2 cellular contexts compared by ENCODE assay signal in genomic region chr7:42961182-42961581, GRCh38.
TF ChIP-seq lines count a peak whose summit lies in the region.

No MANE protein-coding gene starts in this region.

TF ChIP-seq in SK-N-SH treated with all-trans-retinoic acid at 6 μM for 48 hours, 23 proteins besides CTCF, POLR2A, EP300 and RAD21 (continued from another document):
- TF ChIP-seq, protein P1, sequence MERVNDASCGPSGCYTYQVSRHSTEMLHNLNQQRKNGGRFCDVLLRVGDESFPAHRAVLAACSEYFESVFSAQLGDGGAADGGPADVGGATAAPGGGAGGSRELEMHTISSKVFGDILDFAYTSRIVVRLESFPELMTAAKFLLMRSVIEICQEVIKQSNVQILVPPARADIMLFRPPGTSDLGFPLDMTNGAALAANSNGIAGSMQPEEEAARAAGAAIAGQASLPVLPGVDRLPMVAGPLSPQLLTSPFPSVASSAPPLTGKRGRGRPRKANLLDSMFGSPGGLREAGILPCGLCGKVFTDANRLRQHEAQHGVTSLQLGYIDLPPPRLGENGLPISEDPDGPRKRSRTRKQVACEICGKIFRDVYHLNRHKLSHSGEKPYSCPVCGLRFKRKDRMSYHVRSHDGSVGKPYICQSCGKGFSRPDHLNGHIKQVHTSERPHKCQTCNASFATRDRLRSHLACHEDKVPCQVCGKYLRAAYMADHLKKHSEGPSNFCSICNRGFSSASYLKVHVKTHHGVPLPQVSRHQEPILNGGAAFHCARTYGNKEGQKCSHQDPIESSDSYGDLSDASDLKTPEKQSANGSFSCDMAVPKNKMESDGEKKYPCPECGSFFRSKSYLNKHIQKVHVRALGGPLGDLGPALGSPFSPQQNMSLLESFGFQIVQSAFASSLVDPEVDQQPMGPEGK (CRISPR knock-in tag; IDR thresholded peaks at IDR 0.05; ENCODE audit: borderline replicate concordance) = no peak
- TF ChIP-seq ISL1 (CRISPR knock-in tag; IDR thresholded peaks at IDR 0.05) = peak; percentile 73
- TF ChIP-seq ZFP30 (CRISPR knock-in tag; IDR thresholded peaks at IDR 0.05) = no peak

TF ChIP-seq in SK-N-SH, 30 proteins besides CTCF, POLR2A, EP300 and RAD21 (continued from another document):
- TF ChIP-seq, protein P2, sequence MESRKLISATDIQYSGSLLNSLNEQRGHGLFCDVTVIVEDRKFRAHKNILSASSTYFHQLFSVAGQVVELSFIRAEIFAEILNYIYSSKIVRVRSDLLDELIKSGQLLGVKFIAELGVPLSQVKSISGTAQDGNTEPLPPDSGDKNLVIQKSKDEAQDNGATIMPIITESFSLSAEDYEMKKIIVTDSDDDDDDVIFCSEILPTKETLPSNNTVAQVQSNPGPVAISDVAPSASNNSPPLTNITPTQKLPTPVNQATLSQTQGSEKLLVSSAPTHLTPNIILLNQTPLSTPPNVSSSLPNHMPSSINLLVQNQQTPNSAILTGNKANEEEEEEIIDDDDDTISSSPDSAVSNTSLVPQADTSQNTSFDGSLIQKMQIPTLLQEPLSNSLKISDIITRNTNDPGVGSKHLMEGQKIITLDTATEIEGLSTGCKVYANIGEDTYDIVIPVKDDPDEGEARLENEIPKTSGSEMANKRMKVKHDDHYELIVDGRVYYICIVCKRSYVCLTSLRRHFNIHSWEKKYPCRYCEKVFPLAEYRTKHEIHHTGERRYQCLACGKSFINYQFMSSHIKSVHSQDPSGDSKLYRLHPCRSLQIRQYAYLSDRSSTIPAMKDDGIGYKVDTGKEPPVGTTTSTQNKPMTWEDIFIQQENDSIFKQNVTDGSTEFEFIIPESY (IDR thresholded peaks at IDR 0.05; ENCODE audit: borderline replicate concordance, low read depth) = no peak
- TF ChIP-seq, protein P3, sequence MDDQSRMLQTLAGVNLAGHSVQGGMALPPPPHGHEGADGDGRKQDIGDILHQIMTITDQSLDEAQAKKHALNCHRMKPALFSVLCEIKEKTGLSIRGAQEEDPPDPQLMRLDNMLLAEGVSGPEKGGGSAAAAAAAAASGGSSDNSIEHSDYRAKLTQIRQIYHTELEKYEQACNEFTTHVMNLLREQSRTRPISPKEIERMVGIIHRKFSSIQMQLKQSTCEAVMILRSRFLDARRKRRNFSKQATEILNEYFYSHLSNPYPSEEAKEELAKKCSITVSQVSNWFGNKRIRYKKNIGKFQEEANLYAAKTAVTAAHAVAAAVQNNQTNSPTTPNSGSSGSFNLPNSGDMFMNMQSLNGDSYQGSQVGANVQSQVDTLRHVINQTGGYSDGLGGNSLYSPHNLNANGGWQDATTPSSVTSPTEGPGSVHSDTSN (IDR thresholded peaks at IDR 0.05) = no peak
- TF ChIP-seq FOXJ3 (CRISPR knock-in tag; IDR thresholded peaks at IDR 0.05) (no peak), SMC3 (IDR thresholded peaks at IDR 0.05; ENCODE audit: low read depth, low read length) (no peak), EZH2phosphoT487 (IDR thresholded peaks at IDR 0.05; ENCODE audit: borderline replicate concordance, low read depth) (no peak), RCOR1 (IDR thresholded peaks at IDR 0.05; ENCODE audit: low read length) (no peak), SIN3A (IDR thresholded peaks at IDR 0.05; ENCODE audit: borderline replicate concordance, low read depth, low read length) (no peak), FOSL2 (IDR thresholded peaks at IDR 0.05; ENCODE audit: borderline replicate concordance, low read depth) (no peak), GATA2 (CRISPR knock-in tag; IDR thresholded peaks at IDR 0.05) (no peak), RXRA (IDR thresholded peaks at IDR 0.05; ENCODE audit: borderline replicate concordance, low read depth) (no peak)
- TF ChIP-seq, protein P4, sequence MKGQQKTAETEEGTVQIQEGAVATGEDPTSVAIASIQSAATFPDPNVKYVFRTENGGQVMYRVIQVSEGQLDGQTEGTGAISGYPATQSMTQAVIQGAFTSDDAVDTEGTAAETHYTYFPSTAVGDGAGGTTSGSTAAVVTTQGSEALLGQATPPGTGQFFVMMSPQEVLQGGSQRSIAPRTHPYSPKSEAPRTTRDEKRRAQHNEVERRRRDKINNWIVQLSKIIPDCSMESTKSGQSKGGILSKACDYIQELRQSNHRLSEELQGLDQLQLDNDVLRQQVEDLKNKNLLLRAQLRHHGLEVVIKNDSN (IDR thresholded peaks at IDR 0.05; ENCODE audit: borderline replicate concordance, low read depth) = no peak
